Comparison of ENCODE assay signal across 1 cellular context in the genomic region with DNA sequence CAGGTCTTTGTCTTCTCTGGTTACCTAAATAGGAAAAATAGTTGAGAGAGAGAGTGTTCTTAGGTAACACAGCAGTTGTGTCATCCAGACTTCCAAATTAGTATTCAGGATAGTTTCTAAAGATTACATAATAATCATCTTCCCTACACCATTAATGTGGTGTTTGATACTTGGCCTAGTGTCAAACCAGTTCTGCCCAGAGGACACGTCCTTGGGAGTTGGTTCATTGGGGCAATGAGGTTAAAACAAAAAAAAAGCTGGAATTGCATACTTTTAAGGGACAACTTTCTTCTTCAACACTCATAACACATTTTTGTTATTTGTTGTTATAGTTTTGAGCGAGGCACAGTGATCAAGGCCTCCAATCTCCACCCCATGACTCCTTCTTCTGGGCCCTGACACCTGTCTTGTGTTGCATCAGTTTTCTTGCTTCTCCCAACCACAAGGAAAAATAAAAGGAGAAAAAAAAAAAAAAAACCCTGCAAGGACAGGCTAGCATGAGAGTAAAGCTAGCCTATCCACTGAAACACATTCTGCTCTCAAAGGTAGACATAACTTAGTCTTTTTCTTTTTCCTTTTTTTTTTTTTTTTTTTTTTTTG.
TF ChIP-seq lines count a peak whose summit lies in the region.

No MANE protein-coding gene starts in this region.

TF ChIP-seq in A549, 52 proteins besides CTCF, POLR2A, EP300 and RAD21 (continued from another document):
- TF ChIP-seq, protein P1, sequence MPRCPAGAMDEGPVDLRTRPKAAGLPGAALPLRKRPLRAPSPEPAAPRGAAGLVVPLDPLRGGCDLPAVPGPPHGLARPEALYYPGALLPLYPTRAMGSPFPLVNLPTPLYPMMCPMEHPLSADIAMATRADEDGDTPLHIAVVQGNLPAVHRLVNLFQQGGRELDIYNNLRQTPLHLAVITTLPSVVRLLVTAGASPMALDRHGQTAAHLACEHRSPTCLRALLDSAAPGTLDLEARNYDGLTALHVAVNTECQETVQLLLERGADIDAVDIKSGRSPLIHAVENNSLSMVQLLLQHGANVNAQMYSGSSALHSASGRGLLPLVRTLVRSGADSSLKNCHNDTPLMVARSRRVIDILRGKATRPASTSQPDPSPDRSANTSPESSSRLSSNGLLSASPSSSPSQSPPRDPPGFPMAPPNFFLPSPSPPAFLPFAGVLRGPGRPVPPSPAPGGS (IDR thresholded peaks at IDR 0.05), result no peak
- TF ChIP-seq FOXS1 (CRISPR knock-in tag; IDR thresholded peaks at IDR 0.05), result no peak
TF ChIP-seq in A549: peak in this region for 0.
